ENCODE assay signal across 1 cellular context in genomic region chr7:102408530-102408929, GRCh38.
TF ChIP-seq lines count a peak whose summit lies in the region.

No MANE protein-coding gene starts in this region.

TF ChIP-seq in GM12878, 131 proteins besides CTCF, POLR2A, EP300 and RAD21:
- TF ChIP-seq ATF2 (IDR thresholded peaks at IDR 0.05; ENCODE audit: low read length) = peak; percentile 87
- TF ChIP-seq SP1 (IDR thresholded peaks at IDR 0.05; ENCODE audit: low read depth, low read length) = peak; percentile 10
- peak; percentile 99 for TF ChIP-seq PAX5 (IDR thresholded peaks at IDR 0.05; ENCODE audit: borderline replicate concordance, low read depth, low read length)
- peak; percentile 35; the same call in 1 of the 2 replicates for TF ChIP-seq PML (IDR thresholded peaks at IDR 0.05; ENCODE audit: low read length)
- TF ChIP-seq IKZF2 (IDR thresholded peaks at IDR 0.05) = peak; percentile 88 to 90
- TF ChIP-seq YY1 (IDR thresholded peaks at IDR 0.05; ENCODE audit: low read depth, low read length) = 0 out of 2 replicates have a peak, but pooled peaks have one; percentile 24
- TF ChIP-seq SKIL (IDR thresholded peaks at IDR 0.05; ENCODE audit: low read depth, poor library complexity, severe bottlenecking) = peak; percentile 86
- peak; percentile 92 for TF ChIP-seq ZNF687 (IDR thresholded peaks at IDR 0.05)
- peak; percentile 76 for TF ChIP-seq MEF2A (IDR thresholded peaks at IDR 0.05; ENCODE audit: insufficient read depth, low read depth, low read length)
- TF ChIP-seq IKZF1 (conservative IDR thresholded peaks at IDR 0.05) = peak; percentile 86
- peak; percentile 88 for TF ChIP-seq NBN (IDR thresholded peaks at IDR 0.05)
- TF ChIP-seq CREM (IDR thresholded peaks at IDR 0.05; ENCODE audit: low read depth) = peak; percentile 92
- peak; percentile 89 for TF ChIP-seq EED (IDR thresholded peaks at IDR 0.05; ENCODE audit: low read depth)
- TF ChIP-seq USF1 (IDR thresholded peaks at IDR 0.05; ENCODE audit: borderline replicate concordance, extremely low read length, insufficient read depth, low read depth, low read length) = peak; percentile 60
- TF ChIP-seq CREB1 (IDR thresholded peaks at IDR 0.05; ENCODE audit: low read depth) = peak; percentile 75
- peak; percentile 89 for TF ChIP-seq NFIC (IDR thresholded peaks at IDR 0.05; ENCODE audit: low read depth, low read length)
- peak; percentile 93 for TF ChIP-seq ATF7 (IDR thresholded peaks at IDR 0.05; ENCODE audit: low read depth)
- 0 out of 2 replicates have a peak, but pooled peaks have one; percentile 60 for TF ChIP-seq MTA3 (IDR thresholded peaks at IDR 0.05; ENCODE audit: borderline replicate concordance, low read length)
- TF ChIP-seq ZNF217 (IDR thresholded peaks at IDR 0.05) = peak; percentile 77; the same call in 1 of the 2 replicates
- TF ChIP-seq BCL11A (IDR thresholded peaks at IDR 0.05; ENCODE audit: low read depth, low read length) = peak; percentile 62
- TF ChIP-seq NR2F1 (conservative IDR thresholded peaks at IDR 0.05) = peak; percentile 65
- peak; percentile 97 for TF ChIP-seq RUNX3 (IDR thresholded peaks at IDR 0.05; ENCODE audit: low read length)
- peak; percentile 65; the same call in 1 of the 2 replicates for TF ChIP-seq ZBED1 (IDR thresholded peaks at IDR 0.05; ENCODE audit: borderline replicate concordance)
- peak; percentile 32; the same call in 1 of the 3 replicates for TF ChIP-seq POU2F2 (IDR thresholded peaks at IDR 0.05; ENCODE audit: borderline replicate concordance, low read depth, low read length)
- peak; percentile 81 for TF ChIP-seq DPF2 (IDR thresholded peaks at IDR 0.05)
- peak; percentile 76 to 95 for TF ChIP-seq BHLHE40 (IDR thresholded peaks at IDR 0.05; ENCODE audit: borderline replicate concordance in 1 of 2, low read depth in 2 of 2, low read length in 1 of 2)
- TF ChIP-seq FOXM1 (IDR thresholded peaks at IDR 0.05; ENCODE audit: low read depth, low read length) = peak; percentile 67; the same call in 1 of the 2 replicates
- TF ChIP-seq ZNF592 (IDR thresholded peaks at IDR 0.05) = peak; percentile 12; the same call in 1 of the 2 replicates
- TF ChIP-seq MLLT1 (IDR thresholded peaks at IDR 0.05) = peak; percentile 79
- peak; percentile 78; the same call in 1 of the 2 replicates for TF ChIP-seq HDGF (IDR thresholded peaks at IDR 0.05)
- peak; percentile 95 for TF ChIP-seq CBFB (IDR thresholded peaks at IDR 0.05; ENCODE audit: low read depth)
- peak; percentile 73; the same call in 1 of the 2 replicates for TF ChIP-seq RAD51 (IDR thresholded peaks at IDR 0.05)
- peak; percentile 50 for TF ChIP-seq SMARCA5 (IDR thresholded peaks at IDR 0.05)
- TF ChIP-seq JUNB (IDR thresholded peaks at IDR 0.05) = peak; percentile 68
- 0 out of 2 replicates have a peak, but pooled peaks have one; percentile 14 for TF ChIP-seq BACH1 (IDR thresholded peaks at IDR 0.05; ENCODE audit: borderline replicate concordance)
- TF ChIP-seq MTA2 (IDR thresholded peaks at IDR 0.05; ENCODE audit: low read depth) = peak; percentile 75
- peak; percentile 69 for TF ChIP-seq MEF2B (IDR thresholded peaks at IDR 0.05; ENCODE audit: partially characterized antibody, poor library complexity, severe bottlenecking)
